Comparison of ENCODE assay signal across 8 cellular contexts in genomic region chrX:1491851-1492349, GRCh38.
DNase-seq lines count a peak whose midpoint lies in the region; ATAC-seq and TF ChIP-seq lines count a peak whose summit lies in the region.

No MANE protein-coding gene starts in this region.

- H3K9me3 ChIP-seq in OCI-LY1 (ENCODE audit: low read length): no peaks in the 10 kb centered on the region

- no peaks in the 10 kb centered on the region for H3K79me2 ChIP-seq in OCI-LY1 (ENCODE audit: insufficient read depth, low read length)

- no peaks in the 10 kb centered on the region for H3K9me2 ChIP-seq in OCI-LY1 (ENCODE audit: low read depth, low read length)

- peak overlapping the region; percentile 57 for H3K4me3 ChIP-seq in OCI-LY1 (ENCODE audit: low read depth, low read length, poor library complexity, severe bottlenecking)
- no peak overlapping the region for H3K4me3 ChIP-seq in choroid plexus epithelial cell (ENCODE audit: low read depth, low read length)

- no peak overlapping the region for H2AFZ ChIP-seq in OCI-LY1 (ENCODE audit: low read length)

- peaks cover 57% of the 10 kb centered on the region for H3K36me3 ChIP-seq in OCI-LY1 (ENCODE audit: insufficient read depth, low read length)

- H3K4me1 ChIP-seq in OCI-LY1 (ENCODE audit: insufficient read depth, low read length, severe bottlenecking): peaks cover 69% of the 10 kb centered on the region

- peak overlapping the region; percentile 72 for H3K4me2 ChIP-seq in OCI-LY1 (ENCODE audit: low read length)

- peak overlapping the region; percentile 100 for H3K27ac ChIP-seq in OCI-LY1 (ENCODE audit: low read depth, low read length, poor library complexity, severe bottlenecking)

- peak; percentile 82 for DNase-seq in activated CD4-positive, alpha-beta T cell treated with anti-CD3 and anti-CD28 coated beads for 48 hours
- DNase-seq in activated CD4-positive, alpha-beta T cell treated with anti-CD3 and anti-CD28 coated beads, Interleukin-2, amount 50 U/mL, for 1 hour: no peak
- peak; percentile 11 for DNase-seq in choroid plexus epithelial cell (ENCODE audit: low read depth)
- peak; percentile 77 for DNase-seq in stimulated activated naive CD8-positive, alpha-beta T cell treated with anti-CD3 and anti-CD28 coated beads, Interleukin-15, Interleukin-2, amounts not matched to agents 100 U/mL and 50 U/mL, for 24 hours
- no peak for DNase-seq in NCI-H146 (lab: John Stamatoyannopoulos, UW)
- no peak for DNase-seq in NCI-H526 treated with DMSO at 0.1 percent for 48 hours (lab: John Stamatoyannopoulos, UW)

- no peaks in the 10 kb centered on the region for H3K27me3 ChIP-seq in OCI-LY1 (ENCODE audit: insufficient read depth, low read length)

- H3K9ac ChIP-seq in OCI-LY1 (ENCODE audit: low read length): no peak overlapping the region; the same call in 1 of the 2 replicates

- H4K20me1 ChIP-seq in OCI-LY1 (ENCODE audit: insufficient read depth, low read length): no peaks in the 10 kb centered on the region

- H3F3A ChIP-seq in OCI-LY1 (ENCODE audit: insufficient read depth, low read length): peaks cover 15% of the 10 kb centered on the region

- TF ChIP-seq CTCF in OCI-LY1 (IDR thresholded peaks at IDR 0.05; ENCODE audit: low read length) (no peak), choroid plexus epithelial cell (conservative IDR thresholded peaks at IDR 0.05; ENCODE audit: low read depth, low read length) (no peak)

- peak; percentile 72 for ATAC-seq in HG02588 (IDR thresholded peaks at IDR 0.05; ENCODE audit: unreplicated experiment)
- peak; percentile 91 for ATAC-seq in stimulated activated naive CD8-positive, alpha-beta T cell treated with anti-CD3 and anti-CD28 coated beads, Interleukin-15, Interleukin-2, amounts not matched to agents 100 U/mL and 50 U/mL, for 24 hours

Comparison
In these comparisons a context has a peak if more than half of its experiments do, and no peak if none do; other contexts are left out.
1. DNase-seq: peak in activated CD4-positive, alpha-beta T cell treated with anti-CD3 and anti-CD28 coated beads for 48 hours (single experiment), choroid plexus epithelial cell (single experiment) and stimulated activated naive CD8-positive, alpha-beta T cell treated with anti-CD3 and anti-CD28 coated beads, Interleukin-15, Interleukin-2, amounts not matched to agents 100 U/mL and 50 U/mL, for 24 hours (single experiment); none in activated CD4-positive, alpha-beta T cell treated with anti-CD3 and anti-CD28 coated beads, Interleukin-2, amount 50 U/mL, for 1 hour (single experiment), NCI-H146 (single experiment) and NCI-H526 treated with DMSO at 0.1 percent for 48 hours (single experiment).